Comparison of ENCODE assay signal across 17 cellular contexts in the genomic region with DNA sequence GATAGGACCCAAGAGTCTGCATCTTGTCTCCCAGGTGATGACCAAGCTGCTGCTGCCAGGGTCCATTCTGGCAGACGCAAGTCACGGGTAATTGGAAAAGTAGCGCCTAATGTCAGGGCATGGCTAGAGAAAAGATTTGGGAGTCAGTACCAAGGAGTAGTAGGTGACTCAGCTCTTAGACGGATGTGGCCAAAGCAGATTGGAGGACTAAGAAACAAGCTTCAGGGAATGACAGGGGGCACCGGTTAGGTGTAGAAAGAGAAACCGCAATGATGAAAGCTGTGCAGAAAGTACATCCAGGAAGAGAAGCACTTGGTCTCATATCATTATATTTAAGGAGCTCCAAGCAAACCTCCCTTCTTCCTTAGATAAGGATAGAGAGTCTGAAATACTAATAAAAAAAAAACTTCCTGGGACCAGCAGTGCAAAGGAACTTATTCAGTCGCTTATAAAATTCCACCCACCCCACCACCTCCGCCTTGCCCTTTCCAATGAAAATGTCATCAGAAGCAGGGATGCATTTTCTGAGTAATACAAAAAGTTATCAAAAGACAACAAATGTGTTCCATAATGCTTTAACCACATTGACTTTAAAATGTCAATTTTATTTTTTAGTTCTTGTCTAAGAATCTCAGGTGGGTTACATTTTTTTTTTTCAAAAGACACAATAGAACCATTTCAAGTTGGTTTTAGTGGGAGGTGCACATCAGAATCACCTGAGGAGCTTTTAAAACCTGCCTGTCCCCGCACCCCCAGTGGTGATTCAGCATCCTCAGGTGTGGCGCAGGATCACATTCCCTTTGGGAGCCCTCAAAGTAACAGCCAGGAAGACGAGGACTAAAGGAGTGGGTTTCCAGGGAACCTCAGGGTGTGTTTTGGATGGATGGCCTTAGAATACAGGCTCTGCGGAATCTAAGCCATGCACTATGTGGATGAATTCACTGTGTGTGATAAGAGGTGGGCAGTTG. TPM values are rescaled to one million over a fixed set of nuclear protein-coding genes. Genes with fewer than 3 reads are reported as not detected.
DNase-seq lines count a peak whose midpoint lies in the region; ATAC-seq and TF ChIP-seq lines count a peak whose summit lies in the region.
"Had no signal": no experiment of that assay in that cellular context is flagged by ENCODE, and none has a peak within 500 bp of the region (broad histone marks: within the 10 kb centered on the region; RNA-seq: fewer than 3 reads in every experiment).

No MANE protein-coding gene starts in this region.

- H3K27me3 Mint-ChIP-seq in activated naive CD8-positive, alpha-beta T cell treated with anti-CD3 and anti-CD28 coated beads, Interleukin-2, amount 50 U/mL, for 24 hours = peaks cover 20% of the 10 kb centered on the region
- peaks cover 7% of the 10 kb centered on the region for H3K27me3 Mint-ChIP-seq in activated naive CD8-positive, alpha-beta T cell treated with anti-CD3 and anti-CD28 coated beads for 36 hours
- no peaks in the 10 kb centered on the region for H3K27me3 Mint-ChIP-seq in type B pancreatic cell

- no peaks in the 10 kb centered on the region for H3K9me3 Mint-ChIP-seq in activated naive CD8-positive, alpha-beta T cell treated with anti-CD3 and anti-CD28 coated beads, Interleukin-2, amount 50 U/mL, for 24 hours
- H3K9me3 Mint-ChIP-seq in activated naive CD8-positive, alpha-beta T cell treated with anti-CD3 and anti-CD28 coated beads for 36 hours = no peaks in the 10 kb centered on the region
- no peaks in the 10 kb centered on the region for H3K9me3 Mint-ChIP-seq in type B pancreatic cell

- no peaks in the 10 kb centered on the region for H3K36me3 ChIP-seq in Karpas-422 (ENCODE audit: insufficient read depth, low read length)
- H3K36me3 ChIP-seq: vagina had no signal

- H3K4me3 Mint-ChIP-seq in activated naive CD8-positive, alpha-beta T cell treated with anti-CD3 and anti-CD28 coated beads, Interleukin-2, amount 50 U/mL, for 24 hours = no peak overlapping the region
- no peak overlapping the region for H3K4me3 Mint-ChIP-seq in activated naive CD8-positive, alpha-beta T cell treated with anti-CD3 and anti-CD28 coated beads for 36 hours
- H3K4me3 Mint-ChIP-seq in type B pancreatic cell = no peak overlapping the region

- H3K36me3 Mint-ChIP-seq in activated naive CD8-positive, alpha-beta T cell treated with anti-CD3 and anti-CD28 coated beads, Interleukin-2, amount 50 U/mL, for 24 hours (ENCODE audit: low read depth) = no peaks in the 10 kb centered on the region
- no peaks in the 10 kb centered on the region for H3K36me3 Mint-ChIP-seq in activated naive CD8-positive, alpha-beta T cell treated with anti-CD3 and anti-CD28 coated beads for 36 hours
- no peaks in the 10 kb centered on the region for H3K36me3 Mint-ChIP-seq in type B pancreatic cell

- no peaks in the 10 kb centered on the region for H3K4me1 ChIP-seq in Karpas-422 (ENCODE audit: low read length)

- no peak overlapping the region for H3K27ac ChIP-seq in Karpas-422 (ENCODE audit: low read length)
- H3K27ac ChIP-seq: body of pancreas, vagina had no signal

- no peak overlapping the region for H3K4me2 ChIP-seq in Karpas-422 (ENCODE audit: low read depth, low read length, poor library complexity, severe bottlenecking)

- no peak overlapping the region for H3K9ac ChIP-seq in Karpas-422 (ENCODE audit: low read length)

- H3K9me3 ChIP-seq in Karpas-422 (ENCODE audit: low read length) = no peaks in the 10 kb centered on the region
- H3K9me3 ChIP-seq: body of pancreas, vagina had no signal

- ATAC-seq in activated naive CD8-positive, alpha-beta T cell treated with anti-CD3 and anti-CD28 coated beads, Interleukin-2, amount 50 U/mL, for 24 hours = no peak
- no peak for ATAC-seq in HG03432 (IDR thresholded peaks at IDR 0.05; ENCODE audit: unreplicated experiment)
- ATAC-seq: body of pancreas, SK-N-SH treated with all-trans-retinoic acid at 6 μM for 48 hours had no signal

- no peaks in the 10 kb centered on the region for H3K79me2 ChIP-seq in Karpas-422 (ENCODE audit: low read length)

- DNase-seq in activated naive CD8-positive, alpha-beta T cell treated with anti-CD3 and anti-CD28 coated beads, Interleukin-2, amount 50 U/mL, for 24 hours = no peak
- no peak for DNase-seq in activated naive CD8-positive, alpha-beta T cell treated with anti-CD3 and anti-CD28 coated beads for 36 hours
- DNase-seq in NCI-H226 = peak; percentile 96
- DNase-seq in cardiac fibroblast (ENCODE audit: low read depth in 2 of 2) = peak; percentile 23 to 33
- no peak for DNase-seq in type B pancreatic cell (ENCODE audit: extremely low spot score, unreplicated experiment)
- DNase-seq in DMS 273 (lab: John Stamatoyannopoulos, UW; ENCODE audit: unreplicated experiment) = no peak
- no peak for DNase-seq in Karpas-422
- DNase-seq: activated gamma-delta T cell treated with Interleukin-2 at 50 U/mL for 16 hours; body of pancreas; kidney glomerular epithelial cell; NCI-H187; NCI-H510A; stimulated activated CD4-positive, alpha-beta T cell treated with anti-CD3 and anti-CD28 coated beads, Interleukin-12 subunit alpha, Interleukin-12 subunit beta, amount 100 ng/mL, for 4 hours; stimulated activated naive CD4-positive, alpha-beta T cell had no signal

- H4K20me1 ChIP-seq in Karpas-422 (ENCODE audit: insufficient read depth, low read depth, low read length) = no peaks in the 10 kb centered on the region

- peaks cover 25% of the 10 kb centered on the region for H3K4me1 Mint-ChIP-seq in activated naive CD8-positive, alpha-beta T cell treated with anti-CD3 and anti-CD28 coated beads, Interleukin-2, amount 50 U/mL, for 24 hours
- H3K4me1 Mint-ChIP-seq in activated naive CD8-positive, alpha-beta T cell treated with anti-CD3 and anti-CD28 coated beads for 36 hours = peaks cover 3% of the 10 kb centered on the region
- H3K4me1 Mint-ChIP-seq in type B pancreatic cell (ENCODE audit: unreplicated experiment) = peaks cover 8% of the 10 kb centered on the region

- no peaks in the 10 kb centered on the region for H3K9me2 ChIP-seq in Karpas-422 (replicated peaks; ENCODE audit: insufficient read depth, low read length)

- TF ChIP-seq CTCF in cardiac fibroblast (IDR thresholded peaks at IDR 0.05; ENCODE audit: low read depth, low read length) (no peak), type B pancreatic cell (conservative IDR thresholded peaks at IDR 0.05) (no peak)

- H3K27me3 ChIP-seq in Karpas-422 (ENCODE audit: low read length) = no peaks in the 10 kb centered on the region
- H3K27me3 ChIP-seq: body of pancreas, vagina had no signal

- no peak overlapping the region for H2AFZ ChIP-seq in Karpas-422 (ENCODE audit: low read length)

- H3K27ac Mint-ChIP-seq in activated naive CD8-positive, alpha-beta T cell treated with anti-CD3 and anti-CD28 coated beads, Interleukin-2, amount 50 U/mL, for 24 hours = peak overlapping the region; percentile 69
- H3K27ac Mint-ChIP-seq in activated naive CD8-positive, alpha-beta T cell treated with anti-CD3 and anti-CD28 coated beads for 36 hours = no peak overlapping the region
- H3K27ac Mint-ChIP-seq in type B pancreatic cell = peak overlapping the region; percentile 29

- H3K4me3 ChIP-seq in cardiac fibroblast (replicated peaks in 1 of 2; ENCODE audit: low read depth in 2 of 2, low read length in 2 of 2) (no peak overlapping the region), Karpas-422 (ENCODE audit: low read length) (no peak overlapping the region)
- H3K4me3 ChIP-seq: body of pancreas, vagina had no signal

RNA-seq across cellular contexts. Expression of a gene that starts 31.2 kb away (rescaled TPM):
- total RNA-seq in activated naive CD8-positive, alpha-beta T cell treated with anti-CD3 and anti-CD28 coated beads for 36 hours = 1 to 10 TPM; 1.2 to 1.4 TPM
- 4.9 and 8.1 TPM in 2 replicates for total RNA-seq in type B pancreatic cell (ENCODE audit: low replicate concordance)
- not detected in 2 replicates for total RNA-seq in Karpas-422 (2014; rRNA removed; shearing (Covaris generic); ENCODE audit: low replicate concordance)

Comparison
In these comparisons a context has a peak if more than half of its experiments do, and no peak if none do; other contexts are left out.
1. DNase-seq: peak in NCI-H226 (single experiment) and cardiac fibroblast (2 of 2); none in activated naive CD8-positive, alpha-beta T cell treated with anti-CD3 and anti-CD28 coated beads, Interleukin-2, amount 50 U/mL, for 24 hours (single experiment), activated naive CD8-positive, alpha-beta T cell treated with anti-CD3 and anti-CD28 coated beads for 36 hours (single experiment), type B pancreatic cell (single experiment), DMS 273 (single experiment) and Karpas-422 (single experiment).